In genomic region chr12:3973939-3974644, GRCh38 we compare ENCODE assay signal across 13 cellular contexts.
DNase-seq lines count a peak whose midpoint lies in the region; ATAC-seq and TF ChIP-seq lines count a peak whose summit lies in the region.
"Had no signal": no experiment of that assay in that cellular context is flagged by ENCODE, and none has a peak within 500 bp of the region (broad histone marks: within the 10 kb centered on the region; RNA-seq: fewer than 3 reads in every experiment).

No MANE protein-coding gene starts in this region.

- H3K9me3 ChIP-seq in mammary epithelial cell (replicated peaks; ENCODE audit: insufficient read depth, low read length): no peaks in the 10 kb centered on the region
- H3K9me3 ChIP-seq: colonic mucosa had no signal

- no peaks in the 10 kb centered on the region for H3K9me3 Mint-ChIP-seq in activated naive CD4-positive, alpha-beta T cell treated with anti-CD3 and anti-CD28 coated beads, Interleukin-2, amount 50 U/mL, for 24 hours
- H3K9me3 Mint-ChIP-seq in stimulated activated naive CD8-positive, alpha-beta T cell treated with anti-CD3 and anti-CD28 coated beads, Interleukin-15, amount 100 ng/mL, for 72 hours: peaks cover 8% of the 10 kb centered on the region in 2 donors
- H3K9me3 Mint-ChIP-seq: immature natural killer cell, natural killer cell had no signal

- peak overlapping the region; percentile 53 for H2AFZ ChIP-seq in mammary epithelial cell (ENCODE audit: low read depth, low read length)

- intact Hi-C loops in mammary epithelial cell (cut with micrococcal nuclease): no loop called here

- H3K27me3 Mint-ChIP-seq in activated naive CD4-positive, alpha-beta T cell treated with anti-CD3 and anti-CD28 coated beads, Interleukin-2, amount 50 U/mL, for 24 hours: no peaks in the 10 kb centered on the region
- no peaks in the 10 kb centered on the region for H3K27me3 Mint-ChIP-seq in stimulated activated naive CD8-positive, alpha-beta T cell treated with anti-CD3 and anti-CD28 coated beads, Interleukin-15, amount 100 ng/mL, for 72 hours

- CTCF ChIA-PET in mammary epithelial cell (lab: Charles Lee; ENCODE audit: low non-redundant PET): no interaction called here

- H4K20me1 ChIP-seq in mammary epithelial cell (ENCODE audit: insufficient read depth, low read length): no peaks in the 10 kb centered on the region

- peaks cover 2% of the 10 kb centered on the region for H3K27me3 ChIP-seq in mammary epithelial cell (ENCODE audit: insufficient read depth, low read length)
- H3K27me3 ChIP-seq: colonic mucosa had no signal

- BruUV-seq in mammary epithelial cell (replicated peaks; lab: Mats Ljungman, UMichigan): no TSS peak

- peaks cover 2% of the 10 kb centered on the region for H3K36me3 Mint-ChIP-seq in activated naive CD4-positive, alpha-beta T cell treated with anti-CD3 and anti-CD28 coated beads, Interleukin-2, amount 50 U/mL, for 24 hours
- H3K36me3 Mint-ChIP-seq: immature natural killer cell, natural killer cell had no signal

- H3K4me3 ChIP-seq in NB4 (ENCODE audit: low read depth, low read length) (no peak overlapping the region), mammary epithelial cell (replicated peaks in 1 of 3; ENCODE audit: insufficient read depth in 1 of 3, low read depth in 2 of 3, low read length in 3 of 3) (no peak overlapping the region)
- H3K4me3 ChIP-seq: colonic mucosa had no signal

- 8% methylated on average over 2 of the region's 4 CpGs for WGBS in mammary epithelial cell (ENCODE audit: low coverage, missing lambda C conversion rate)

- peak overlapping the region; percentile 95 for H3K27ac Mint-ChIP-seq in activated naive CD4-positive, alpha-beta T cell treated with anti-CD3 and anti-CD28 coated beads, Interleukin-2, amount 50 U/mL, for 24 hours
- H3K27ac Mint-ChIP-seq in stimulated activated naive CD8-positive, alpha-beta T cell treated with anti-CD3 and anti-CD28 coated beads, Interleukin-15, amount 100 ng/mL, for 72 hours: peak overlapping the region; percentile 83 to 92
- H3K27ac Mint-ChIP-seq: immature natural killer cell, natural killer cell had no signal

- no peak for TF ChIP-seq CTCF in NB4 (IDR thresholded peaks at IDR 0.05; ENCODE audit: low read depth, low read length)
- no peak for TF ChIP-seq CTCF in mammary epithelial cell (conservative IDR thresholded peaks at IDR 0.05 in 1 of 2, IDR thresholded peaks at IDR 0.05 in 1 of 2; ENCODE audit: extremely low read depth in 1 of 2, insufficient read depth in 1 of 2, low read depth in 1 of 2, low read length in 2 of 2)

- peak; percentile 6 for ATAC-seq in stimulated activated naive CD8-positive, alpha-beta T cell treated with anti-CD3 and anti-CD28 coated beads, Interleukin-15, amount 100 ng/mL, for 72 hours
- no peak for ATAC-seq in GM21528 (IDR thresholded peaks at IDR 0.05; ENCODE audit: low FRiP score, unreplicated experiment)
- ATAC-seq: natural killer cell had no signal

- dilution Hi-C loops in mammary epithelial cell (cut with HindIII; ENCODE audit: low sequenced_read_pairs): no loop called here

- peak overlapping the region; percentile 81 for H3K4me3 Mint-ChIP-seq in activated naive CD4-positive, alpha-beta T cell treated with anti-CD3 and anti-CD28 coated beads, Interleukin-2, amount 50 U/mL, for 24 hours
- H3K4me3 Mint-ChIP-seq in stimulated activated naive CD8-positive, alpha-beta T cell treated with anti-CD3 and anti-CD28 coated beads, Interleukin-15, amount 100 ng/mL, for 72 hours: peak overlapping the region; percentile 75 to 84
- H3K4me3 Mint-ChIP-seq: immature natural killer cell, natural killer cell had no signal

- in situ Hi-C loops in mammary epithelial cell (cut with MboI; ENCODE audit: low sequenced_read_pairs in 2 of 2): no loop called here

- H3K36me3 ChIP-seq in mammary epithelial cell (ENCODE audit: insufficient read depth, low read length): no peaks in the 10 kb centered on the region
- H3K36me3 ChIP-seq: colonic mucosa had no signal

- H3K4me1 ChIP-seq in mammary epithelial cell (ENCODE audit: insufficient read depth, low read length): no peaks in the 10 kb centered on the region
- H3K4me1 ChIP-seq: colonic mucosa had no signal

- no peak overlapping the region for H3K9ac ChIP-seq in mammary epithelial cell (ENCODE audit: insufficient read depth, low read length)

- no peak for TF ChIP-seq POLR2A in NB4 (IDR thresholded peaks at IDR 0.05; ENCODE audit: extremely low read depth, insufficient read length)

- peaks cover 74% of the 10 kb centered on the region for H3K4me1 Mint-ChIP-seq in activated naive CD4-positive, alpha-beta T cell treated with anti-CD3 and anti-CD28 coated beads, Interleukin-2, amount 50 U/mL, for 24 hours
- H3K4me1 Mint-ChIP-seq in stimulated activated naive CD8-positive, alpha-beta T cell treated with anti-CD3 and anti-CD28 coated beads, Interleukin-15, amount 100 ng/mL, for 72 hours: peaks cover 78% of the 10 kb centered on the region

- no peak for DNase-seq in activated naive CD4-positive, alpha-beta T cell treated with Interleukin-2 at 50 U/mL for 16 hours
- DNase-seq in NB4 (ENCODE audit: low read depth): peak; percentile 32
- no peak for DNase-seq in mammary epithelial cell
- DNase-seq in stimulated activated naive CD8-positive, alpha-beta T cell treated with anti-CD3 and anti-CD28 coated beads, Interleukin-15, amount 100 ng/mL, for 72 hours: no peak
- DNase-seq in stimulated activated naive CD4-positive, alpha-beta T cell treated with Interleukin-2 at 50 U/mL for 16 hours (lab: John Stamatoyannopoulos, UW): no peak
- DNase-seq in NCI-H774 (lab: John Stamatoyannopoulos, UW): no peak
- DNase-seq: activated gamma-delta T cell treated with Interleukin-2 at 50 U/mL for 16 hours, colonic mucosa, immature natural killer cell, natural killer cell, NCI-H187 had no signal

- no peak overlapping the region for H3K4me2 ChIP-seq in mammary epithelial cell (ENCODE audit: insufficient read depth, low read depth, low read length)

- no peaks in the 10 kb centered on the region for H3K79me2 ChIP-seq in mammary epithelial cell (ENCODE audit: insufficient read depth, low read length)

- no peak overlapping the region for H3K27ac ChIP-seq in mammary epithelial cell (ENCODE audit: insufficient read depth, low read depth, low read length)
- H3K27ac ChIP-seq: colonic mucosa had no signal
